In genomic region chr1:41289196-41289595, GRCh38 we compare ENCODE assay signal across 22 cellular contexts. TPM values are rescaled to one million over a fixed set of nuclear protein-coding genes. Genes with fewer than 3 reads are reported as not detected.
DNase-seq lines count a peak whose midpoint lies in the region; FAIRE-seq and TF ChIP-seq lines count a peak whose summit lies in the region.
"Had no signal": no experiment of that assay in that cellular context is flagged by ENCODE, and none has a peak within 500 bp of the region (broad histone marks: within the 10 kb centered on the region; RNA-seq: fewer than 3 reads in every experiment).

No MANE protein-coding gene starts in this region.

- no peak overlapping the region for H3K4me3 Mint-ChIP-seq in astrocyte (ENCODE audit: unreplicated experiment)
- peak overlapping the region; percentile 58 for H3K4me3 Mint-ChIP-seq in glutamatergic neuron (ENCODE audit: unreplicated experiment)
- H3K4me3 Mint-ChIP-seq in osteocyte (ENCODE audit: unreplicated experiment) = no peak overlapping the region
- H3K4me3 Mint-ChIP-seq in activated CD4-positive, alpha-beta T cell treated with anti-CD3 and anti-CD28 coated beads, Interleukin-2, amount 10 ng/mL, durations not matched to agents 24 days and 14 days = no peak overlapping the region
- H3K4me3 Mint-ChIP-seq: B cell; CD4-positive, alpha-beta T cell; CD8-positive, alpha-beta T cell had no signal

- H3K36me3 ChIP-seq in astrocyte (ENCODE audit: insufficient read depth, low read length) = no peaks in the 10 kb centered on the region
- H3K36me3 ChIP-seq: BLaER1 treated with 17β-estradiol and CSF1 and Interleukin-3, amounts not matched to agents 10 nM and 100 nM had no signal

- no peak for TF ChIP-seq CTCF in astrocyte (IDR thresholded peaks at IDR 0.05; ENCODE audit: insufficient read depth, low read depth, low read length)
- TF ChIP-seq CTCF in glutamatergic neuron (IDR thresholded peaks at IDR 0.05; ENCODE audit: partially characterized antibody, unreplicated experiment) = no peak
- TF ChIP-seq CTCF in osteocyte (IDR thresholded peaks at IDR 0.05) = no peak

- H3K9ac ChIP-seq in astrocyte (ENCODE audit: low read length) = no peak overlapping the region
- H3K9ac ChIP-seq: BLaER1 treated with 17β-estradiol and CSF1 and Interleukin-3, amounts not matched to agents 10 nM and 100 nM had no signal

- FAIRE-seq in astrocyte (lab: Jason Lieb, UNC) (no peak), frontal cortex (lab: Jason Lieb, UNC) (no peak)
- FAIRE-seq: A549, D721Med, G401.6, GM12891, GM19239 had no signal

- H3K4me3 ChIP-seq in astrocyte (ENCODE audit: insufficient read depth, low read depth, low read length) = no peak overlapping the region
- H3K4me3 ChIP-seq: A549; BLaER1 treated with 17β-estradiol and CSF1 and Interleukin-3, amounts not matched to agents 10 nM and 100 nM had no signal

- no peak overlapping the region for H3K27ac ChIP-seq in astrocyte (ENCODE audit: low read depth, low read length)
- H3K27ac ChIP-seq: 22Rv1; A549; BLaER1 treated with 17β-estradiol and CSF1 and Interleukin-3, amounts not matched to agents 10 nM and 100 nM; C4-2B had no signal

- TF ChIP-seq POLR2A in erythroblast (IDR thresholded peaks at IDR 0.05; ENCODE audit: low read length) = no peak

- no peaks in the 10 kb centered on the region for H3K4me1 Mint-ChIP-seq in astrocyte (ENCODE audit: low read depth, unreplicated experiment)
- peaks cover 45% of the 10 kb centered on the region for H3K4me1 Mint-ChIP-seq in glutamatergic neuron (ENCODE audit: low read depth, unreplicated experiment)
- H3K4me1 Mint-ChIP-seq in osteocyte (ENCODE audit: unreplicated experiment) = no peaks in the 10 kb centered on the region
- peaks cover 2% of the 10 kb centered on the region for H3K4me1 Mint-ChIP-seq in activated CD4-positive, alpha-beta T cell treated with anti-CD3 and anti-CD28 coated beads, Interleukin-2, amount 10 ng/mL, durations not matched to agents 24 days and 14 days
- H3K4me1 Mint-ChIP-seq: B cell had no signal

- H3K4me1 ChIP-seq in astrocyte (ENCODE audit: insufficient read depth, low read length) = no peaks in the 10 kb centered on the region
- H3K4me1 ChIP-seq: A549, Caco-2 had no signal

- no peaks in the 10 kb centered on the region for H3K79me2 ChIP-seq in astrocyte (ENCODE audit: insufficient read depth, low read length)

- H3K27me3 Mint-ChIP-seq in astrocyte (ENCODE audit: low read depth, unreplicated experiment) (peaks cover 78% of the 10 kb centered on the region), glutamatergic neuron (ENCODE audit: unreplicated experiment) (peaks cover 12% of the 10 kb centered on the region), osteocyte (ENCODE audit: unreplicated experiment) (peaks cover 78% of the 10 kb centered on the region)
- peaks cover 34% of the 10 kb centered on the region for H3K27me3 Mint-ChIP-seq in activated CD4-positive, alpha-beta T cell treated with anti-CD3 and anti-CD28 coated beads, Interleukin-2, amount 10 ng/mL, durations not matched to agents 24 days and 14 days

- H3K9me3 Mint-ChIP-seq in astrocyte (ENCODE audit: unreplicated experiment) (peaks cover 3% of the 10 kb centered on the region), glutamatergic neuron (ENCODE audit: unreplicated experiment) (peaks cover 6% of the 10 kb centered on the region), osteocyte (ENCODE audit: unreplicated experiment) (no peaks in the 10 kb centered on the region)
- H3K9me3 Mint-ChIP-seq in activated CD4-positive, alpha-beta T cell treated with anti-CD3 and anti-CD28 coated beads, Interleukin-2, amount 10 ng/mL, durations not matched to agents 24 days and 14 days = no peaks in the 10 kb centered on the region
- H3K9me3 Mint-ChIP-seq: CD4-positive, alpha-beta T cell; CD8-positive, alpha-beta T cell had no signal

- H3K4me2 ChIP-seq in astrocyte (ENCODE audit: low read length) = no peak overlapping the region
- H3K4me2 ChIP-seq: A549; BLaER1 treated with 17β-estradiol and CSF1 and Interleukin-3, amounts not matched to agents 10 nM and 100 nM had no signal

- peaks cover 46% of the 10 kb centered on the region for H3K27me3 ChIP-seq in astrocyte (ENCODE audit: insufficient read depth, low read length)
- H3K27me3 ChIP-seq: BLaER1 treated with 17β-estradiol and CSF1 and Interleukin-3, amounts not matched to agents 10 nM and 100 nM had no signal

- no peaks in the 10 kb centered on the region for H4K20me1 ChIP-seq in astrocyte (ENCODE audit: insufficient read depth, low read length)
- H4K20me1 ChIP-seq: BLaER1 treated with 17β-estradiol and CSF1 and Interleukin-3, amounts not matched to agents 10 nM and 100 nM had no signal

- H3K36me3 Mint-ChIP-seq in astrocyte (ENCODE audit: low read depth, unreplicated experiment) (no peaks in the 10 kb centered on the region), glutamatergic neuron (ENCODE audit: unreplicated experiment) (peaks cover 17% of the 10 kb centered on the region), osteocyte (ENCODE audit: unreplicated experiment) (no peaks in the 10 kb centered on the region)
- H3K36me3 Mint-ChIP-seq in activated CD4-positive, alpha-beta T cell treated with anti-CD3 and anti-CD28 coated beads, Interleukin-2, amount 10 ng/mL, durations not matched to agents 24 days and 14 days (ENCODE audit: low read depth) = no peaks in the 10 kb centered on the region
- H3K36me3 Mint-ChIP-seq: CD8-positive, alpha-beta T cell had no signal

- peak overlapping the region; percentile 18 for H3K27ac Mint-ChIP-seq in astrocyte (ENCODE audit: unreplicated experiment)
- no peak overlapping the region for H3K27ac Mint-ChIP-seq in glutamatergic neuron (ENCODE audit: unreplicated experiment)
- H3K27ac Mint-ChIP-seq in osteocyte (ENCODE audit: unreplicated experiment) = no peak overlapping the region
- no peak overlapping the region for H3K27ac Mint-ChIP-seq in activated CD4-positive, alpha-beta T cell treated with anti-CD3 and anti-CD28 coated beads, Interleukin-2, amount 10 ng/mL, durations not matched to agents 24 days and 14 days
- H3K27ac Mint-ChIP-seq: B cell; CD4-positive, alpha-beta T cell; CD8-positive, alpha-beta T cell had no signal

- no peak overlapping the region for H2AFZ ChIP-seq in astrocyte (ENCODE audit: low read depth, low read length)

- no peak for DNase-seq in astrocyte (ENCODE audit: low read depth)
- no peak for DNase-seq in glutamatergic neuron
- peak; percentile 64 for DNase-seq in osteocyte (ENCODE audit: extremely low spot score, unreplicated experiment)
- no peak for DNase-seq in frontal cortex (ENCODE audit: low spot score in 2 of 2)
- no peak for DNase-seq in activated CD4-positive, alpha-beta T cell treated with anti-CD3 and anti-CD28 coated beads, Interleukin-2, amount 10 ng/mL, durations not matched to agents 24 days and 14 days
- no peak for DNase-seq in erythroblast (lab: John Stamatoyannopoulos, UW)
- DNase-seq: AML-193; Caco-2; Calu3; CD4-positive, alpha-beta T cell; CD8-positive, alpha-beta T cell; DMS79 treated with DMSO at 0.1 percent for 48 hours; GF-D8 had no signal

- intact Hi-C loops in activated CD4-positive, alpha-beta T cell treated with anti-CD3 and anti-CD28 coated beads, Interleukin-2, amount 10 ng/mL, durations not matched to agents 24 days and 14 days (cut with micrococcal nuclease) = no loop called here

- H3K9me3 ChIP-seq in astrocyte (ENCODE audit: insufficient read depth, low read depth, low read length) = no peaks in the 10 kb centered on the region
- H3K9me3 ChIP-seq: A549; BLaER1 treated with 17β-estradiol and CSF1 and Interleukin-3, amounts not matched to agents 10 nM and 100 nM; Caco-2 had no signal

RNA-seq across cellular contexts. Expression of gene SCMH1, which starts 47.1 kb away (rescaled TPM):
- total RNA-seq in astrocyte (18.0 and 18.4 TPM in 2 replicates), glutamatergic neuron (ENCODE audit: unreplicated experiment) (17.8 TPM), osteocyte (37.5 and 38.9 TPM in 2 replicates), frontal cortex (29.8 TPM)
- total RNA-seq in activated CD4-positive, alpha-beta T cell treated with anti-CD3 and anti-CD28 coated beads, Interleukin-2, amount 10 ng/mL, durations not matched to agents 24 days and 14 days = 20.8 and 23.3 TPM in 2 replicates
